ENCODE assay signal across 8 cellular contexts in genomic region chr10:16809074-16809718, GRCh38. TPM values are rescaled to one million over a fixed set of nuclear protein-coding genes. Genes with fewer than 3 reads are reported as not detected.
DNase-seq lines count a peak whose midpoint lies in the region; ATAC-seq and TF ChIP-seq lines count a peak whose summit lies in the region.

No MANE protein-coding gene starts in this region.

- H3K27ac ChIP-seq in RWPE1: no peak overlapping the region

- ATAC-seq in GM18907 (IDR thresholded peaks at IDR 0.05; ENCODE audit: unreplicated experiment) (peak; percentile 80), HG03095 (IDR thresholded peaks at IDR 0.05; ENCODE audit: unreplicated experiment) (peak; percentile 91)
- ATAC-seq in activated naive CD8-positive, alpha-beta T cell treated with anti-CD3 and anti-CD28 coated beads, Interleukin-2, amount 10 ng/mL, durations not matched to agents 7 days and 5 days (ENCODE audit: low read depth): peak; percentile 68

- no peak overlapping the region for H3K4me3 Mint-ChIP-seq in activated naive CD8-positive, alpha-beta T cell treated with anti-CD3 and anti-CD28 coated beads, Interleukin-2, amount 10 ng/mL, durations not matched to agents 7 days and 5 days

- no peak overlapping the region for H3K27ac Mint-ChIP-seq in activated naive CD8-positive, alpha-beta T cell treated with anti-CD3 and anti-CD28 coated beads, Interleukin-2, amount 10 ng/mL, durations not matched to agents 7 days and 5 days

- 0 out of 2 replicates have a peak, but pooled peaks have one; percentile 13 for TF ChIP-seq CTCF in RWPE1 (conservative IDR thresholded peaks at IDR 0.05; ENCODE audit: low read depth)

- H3K36me3 Mint-ChIP-seq in activated naive CD8-positive, alpha-beta T cell treated with anti-CD3 and anti-CD28 coated beads, Interleukin-2, amount 10 ng/mL, durations not matched to agents 7 days and 5 days: peaks cover 21% of the 10 kb centered on the region

- no peaks in the 10 kb centered on the region for H3K27me3 Mint-ChIP-seq in activated naive CD8-positive, alpha-beta T cell treated with anti-CD3 and anti-CD28 coated beads, Interleukin-2, amount 10 ng/mL, durations not matched to agents 7 days and 5 days

- H3K9me3 Mint-ChIP-seq in activated naive CD8-positive, alpha-beta T cell treated with anti-CD3 and anti-CD28 coated beads, Interleukin-2, amount 10 ng/mL, durations not matched to agents 7 days and 5 days: no peaks in the 10 kb centered on the region

- POLR2A ChIA-PET in RWPE1 (lab: Yijun Ruan, JAX; ENCODE audit: low non-redundant PET): no interaction called here
- POLR2A ChIA-PET in activated naive CD8-positive, alpha-beta T cell treated with anti-CD3 and anti-CD28 coated beads, Interleukin-2, amount 10 ng/mL, durations not matched to agents 7 days and 5 days (lab: Charles Lee): interaction anchor here (0.8 kb wide), 1 partner anchor 15 kb away, joined by 3 read pairs; no protein-coding TSS in a partner anchor

- peaks cover 12% of the 10 kb centered on the region for H3K4me1 Mint-ChIP-seq in activated naive CD8-positive, alpha-beta T cell treated with anti-CD3 and anti-CD28 coated beads, Interleukin-2, amount 10 ng/mL, durations not matched to agents 7 days and 5 days

- DNase-seq in CD1c-positive myeloid dendritic cell (ENCODE audit: extremely low spot score): peak; percentile 33
- DNase-seq in RWPE1 (ENCODE audit: low spot score): no peak
- DNase-seq in activated naive CD8-positive, alpha-beta T cell treated with anti-CD3 and anti-CD28 coated beads, Interleukin-2, amount 10 ng/mL, durations not matched to agents 7 days and 5 days: no peak
- peak; percentile 25 for DNase-seq in hepatic stellate cell (ENCODE audit: low spot score)
- DNase-seq in stimulated activated CD4-positive, alpha-beta T cell treated with anti-CD3 and anti-CD28 coated beads, Interleukin-4, amount 100 ng/mL, for 1 hour: peak; percentile 60
- DNase-seq in NCI-H1105 treated with DMSO at 0.1 percent for 48 hours (lab: John Stamatoyannopoulos, UW): no peak

- CTCF ChIA-PET in RWPE1 (lab: Yijun Ruan, JAX): no interaction called here

RNA-seq across cellular contexts. Expression of gene RSU1, which starts 8.0 kb away (rescaled TPM):
- 10 to 100 TPM; 69.5 to 72.7 TPM for total RNA-seq in activated naive CD8-positive, alpha-beta T cell treated with anti-CD3 and anti-CD28 coated beads, Interleukin-2, amount 10 ng/mL, durations not matched to agents 7 days and 5 days

Comparison
In these comparisons a context has a peak if more than half of its experiments do, and no peak if none do; other contexts are left out.
1. DNase-seq: peak in CD1c-positive myeloid dendritic cell (single experiment), hepatic stellate cell (single experiment) and stimulated activated CD4-positive, alpha-beta T cell treated with anti-CD3 and anti-CD28 coated beads, Interleukin-4, amount 100 ng/mL, for 1 hour (single experiment); none in RWPE1 (single experiment), activated naive CD8-positive, alpha-beta T cell treated with anti-CD3 and anti-CD28 coated beads, Interleukin-2, amount 10 ng/mL, durations not matched to agents 7 days and 5 days (single experiment) and NCI-H1105 treated with DMSO at 0.1 percent for 48 hours (single experiment).
2. Peak in every context shown above with its lines, with median percentiles within 50 percentile points of each other: ATAC-seq.